ENCODE assay signal across 1 cellular context in the genomic region with DNA sequence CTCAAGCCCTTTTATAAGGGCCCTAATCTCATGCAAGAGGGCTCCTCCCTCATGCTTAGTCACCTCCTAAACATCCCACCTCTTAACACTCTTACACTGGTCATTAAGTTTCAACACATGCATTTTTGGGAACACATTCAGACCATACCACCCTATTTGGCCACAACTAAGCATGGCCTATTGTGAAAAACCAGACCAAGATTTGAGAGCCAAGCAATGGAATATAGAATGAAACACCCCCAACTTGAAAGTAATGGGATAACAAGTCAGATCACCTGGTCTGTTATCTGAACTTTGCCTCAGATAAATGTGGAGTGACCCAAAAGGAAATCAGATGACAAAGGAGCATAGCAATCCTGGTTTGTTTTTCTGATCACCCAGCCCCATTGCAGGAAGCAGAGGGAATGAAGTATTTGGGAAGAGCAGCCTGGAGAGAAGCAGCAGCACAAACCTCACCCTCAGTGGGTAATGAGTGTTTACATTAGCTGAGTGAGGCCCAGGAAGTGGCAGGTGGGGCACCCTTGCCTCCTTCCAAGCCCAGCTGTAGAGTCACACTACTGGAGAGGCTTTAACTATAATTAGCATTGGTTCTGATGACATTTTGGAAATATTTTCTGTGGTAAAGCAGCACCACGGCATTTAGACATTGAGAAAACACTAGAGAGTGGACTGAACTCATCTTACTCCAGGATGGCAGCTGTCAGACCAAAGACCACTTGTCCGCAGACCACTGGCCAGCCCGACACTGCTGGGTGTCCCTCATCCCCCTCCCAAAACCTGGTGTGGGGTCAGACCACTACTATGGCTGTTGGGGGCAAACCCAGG.
TF ChIP-seq lines count a peak whose summit lies in the region.

No MANE protein-coding gene starts in this region.

TF ChIP-seq in HCT116, 20 proteins besides CTCF, POLR2A, EP300 and RAD21 (continued from another document):
- TF ChIP-seq ZNF274 (IDR thresholded peaks at IDR 0.05; ENCODE audit: low read depth, low read length) = no peak
